ENCODE assay signal across 13 cellular contexts in the genomic region with DNA sequence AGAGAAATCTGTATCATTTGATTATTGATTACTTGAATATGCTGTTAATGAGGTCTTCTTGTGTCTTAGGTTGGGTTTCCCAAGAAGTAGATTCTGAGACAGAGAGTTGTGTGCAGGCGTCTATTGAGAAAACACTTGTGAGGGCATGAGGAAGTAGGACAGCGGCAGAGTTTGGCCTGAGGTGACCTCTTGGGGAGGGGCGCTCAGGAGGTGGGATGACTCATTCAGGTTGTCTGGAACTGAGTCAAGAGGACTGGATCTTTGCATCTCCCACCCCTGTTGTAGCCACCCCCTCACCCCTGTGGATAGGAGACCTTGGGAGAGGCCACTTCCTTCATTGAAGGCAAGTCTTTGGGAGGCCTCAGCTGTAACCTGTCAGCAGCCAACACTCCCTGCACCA. TPM values are rescaled to one million over a fixed set of nuclear protein-coding genes. Genes with fewer than 3 reads are reported as not detected.
DNase-seq lines count a peak whose midpoint lies in the region; ATAC-seq, FAIRE-seq and TF ChIP-seq lines count a peak whose summit lies in the region.
"Had no signal": no experiment of that assay in that cellular context is flagged by ENCODE, and none has a peak within 500 bp of the region (broad histone marks: within the 10 kb centered on the region; RNA-seq: fewer than 3 reads in every experiment).

No MANE protein-coding gene starts in this region.

- POLR2A ChIA-PET in Caco-2 (lab: Charles Lee), result no interaction called here

- peaks cover 1% of the 10 kb centered on the region for H3K27me3 Mint-ChIP-seq in Caco-2 (ENCODE audit: insufficient read depth, unreplicated experiment)
- H3K27me3 Mint-ChIP-seq: central memory CD8-positive, alpha-beta T cell; stimulated activated naive CD8-positive, alpha-beta T cell treated with anti-CD3 and anti-CD28 coated beads, Interleukin-15, amount 100 ng/mL, for 72 hours had no signal

- H3K36me3 Mint-ChIP-seq in Caco-2 (ENCODE audit: insufficient read depth, unreplicated experiment), result no peaks in the 10 kb centered on the region

- H3K27ac Mint-ChIP-seq in Caco-2 (ENCODE audit: unreplicated experiment), result no peak overlapping the region
- H3K27ac Mint-ChIP-seq: stimulated activated naive CD8-positive, alpha-beta T cell treated with anti-CD3 and anti-CD28 coated beads, Interleukin-15, amount 100 ng/mL, for 72 hours had no signal

- no peak overlapping the region for H3K4me3 Mint-ChIP-seq in Caco-2 (ENCODE audit: unreplicated experiment)
- H3K4me3 Mint-ChIP-seq: central memory CD8-positive, alpha-beta T cell; stimulated activated naive CD8-positive, alpha-beta T cell treated with anti-CD3 and anti-CD28 coated beads, Interleukin-15, amount 100 ng/mL, for 72 hours had no signal

- H3K9me3 Mint-ChIP-seq in Caco-2 (ENCODE audit: unreplicated experiment), result no peaks in the 10 kb centered on the region
- H3K9me3 Mint-ChIP-seq: central memory CD8-positive, alpha-beta T cell; stimulated activated naive CD8-positive, alpha-beta T cell treated with anti-CD3 and anti-CD28 coated beads, Interleukin-15, amount 100 ng/mL, for 72 hours had no signal

- H3K27me3 ChIP-seq in BE2C (no peaks in the 10 kb centered on the region), mammary epithelial cell (ENCODE audit: insufficient read depth, low read length) (no peaks in the 10 kb centered on the region), foreskin keratinocyte (no peaks in the 10 kb centered on the region), Caco-2 (replicated peaks; ENCODE audit: control insufficient read depth, insufficient read depth, low read length) (no peaks in the 10 kb centered on the region), ovary (no peaks in the 10 kb centered on the region)

- no peak overlapping the region for H3K4me2 ChIP-seq in mammary epithelial cell (ENCODE audit: insufficient read depth, low read depth, low read length)

- TF ChIP-seq POLR2A in ovary (IDR thresholded peaks at IDR 0.05), result no peak

- H3K36me3 ChIP-seq in BE2C (no peaks in the 10 kb centered on the region), mammary epithelial cell (ENCODE audit: insufficient read depth, low read length) (no peaks in the 10 kb centered on the region), Caco-2 (ENCODE audit: control insufficient read depth, insufficient read depth, low read length) (no peaks in the 10 kb centered on the region), ovary (no peaks in the 10 kb centered on the region)

- no peaks in the 10 kb centered on the region for H3K79me2 ChIP-seq in mammary epithelial cell (ENCODE audit: insufficient read depth, low read length)

- TF ChIP-seq CTCF in BE2C (IDR thresholded peaks at IDR 0.05; ENCODE audit: low read depth, low read length) (no peak), mammary epithelial cell (conservative IDR thresholded peaks at IDR 0.05 in 1 of 2, IDR thresholded peaks at IDR 0.05 in 1 of 2; ENCODE audit: extremely low read depth in 1 of 2, insufficient read depth in 1 of 2, low read depth in 1 of 2, low read length in 2 of 2) (no peak), foreskin keratinocyte (conservative IDR thresholded peaks at IDR 0.05) (no peak), Caco-2 (IDR thresholded peaks at IDR 0.05; ENCODE audit: insufficient read depth in 1 of 2, low read depth in 1 of 2, low read length in 1 of 2, severe bottlenecking in 1 of 2, unreplicated experiment in 1 of 2) (no peak), ovary (IDR thresholded peaks at IDR 0.05) (no peak)

- 44% methylated on average over 3 of the region's 3 CpGs for WGBS in mammary epithelial cell (ENCODE audit: low coverage, missing lambda C conversion rate)
- 81 to 86% (median 85%) methylated on average over 3 of the region's 3 CpGs for WGBS in ovary, 3 donors

- no peak for FAIRE-seq in RCC 7860 (lab: Jason Lieb, UNC)

- H3K9ac ChIP-seq in mammary epithelial cell (ENCODE audit: insufficient read depth, low read length), result no peak overlapping the region

- H4K20me1 ChIP-seq in mammary epithelial cell (ENCODE audit: insufficient read depth, low read length), result no peaks in the 10 kb centered on the region

- ATAC-seq in GM19328 (IDR thresholded peaks at IDR 0.05; ENCODE audit: unreplicated experiment) (peak; percentile 61), HG03175 (IDR thresholded peaks at IDR 0.05; ENCODE audit: unreplicated experiment) (peak; percentile 51), foreskin keratinocyte (no peak)
- ATAC-seq: stimulated activated naive CD8-positive, alpha-beta T cell treated with anti-CD3 and anti-CD28 coated beads, Interleukin-15, amount 100 ng/mL, for 72 hours had no signal

- intact Hi-C loops in mammary epithelial cell (cut with micrococcal nuclease), result no loop called here
- intact Hi-C loops in Caco-2 (cut with micrococcal nuclease; ENCODE audit: unreplicated experiment), result no loop called here
- intact Hi-C loops in ovary (cut with DNase I), result no loop called here

- H2AFZ ChIP-seq in mammary epithelial cell (ENCODE audit: low read depth, low read length), result peak overlapping the region; percentile 35

- no peak for TF ChIP-seq EP300 in ovary (IDR thresholded peaks at IDR 0.05)

- H3K9me3 ChIP-seq in BE2C (no peaks in the 10 kb centered on the region; the same call in 1 of the 2 replicates), mammary epithelial cell (replicated peaks; ENCODE audit: insufficient read depth, low read length) (no peaks in the 10 kb centered on the region), Caco-2 (no peaks in the 10 kb centered on the region), ovary (no peaks in the 10 kb centered on the region)

- no peaks in the 10 kb centered on the region for H3K4me1 Mint-ChIP-seq in Caco-2 (ENCODE audit: low read depth, unreplicated experiment)
- H3K4me1 Mint-ChIP-seq: central memory CD8-positive, alpha-beta T cell had no signal

- H3K4me1 ChIP-seq in BE2C (no peaks in the 10 kb centered on the region), mammary epithelial cell (ENCODE audit: insufficient read depth, low read length) (peaks cover 9% of the 10 kb centered on the region), foreskin keratinocyte (peaks cover 4% of the 10 kb centered on the region), Caco-2 (no peaks in the 10 kb centered on the region), ovary (ENCODE audit: insufficient read depth) (no peaks in the 10 kb centered on the region)

- H3K4me3 ChIP-seq in BE2C (ENCODE audit: low read depth, low read length), result no peak overlapping the region
- H3K4me3 ChIP-seq in mammary epithelial cell (replicated peaks in 1 of 3; ENCODE audit: insufficient read depth in 1 of 3, low read depth in 2 of 3, low read length in 3 of 3), result no peak overlapping the region
- no peak overlapping the region for H3K4me3 ChIP-seq in Caco-2 (ENCODE audit: low read depth, low read length)
- H3K4me3 ChIP-seq in ovary, result no peak overlapping the region

- in situ Hi-C loops in mammary epithelial cell (cut with MboI; ENCODE audit: low sequenced_read_pairs in 2 of 2), result no loop called here

- dilution Hi-C loops in mammary epithelial cell (cut with HindIII; ENCODE audit: low sequenced_read_pairs), result no loop called here

- no TSS peak for BruUV-seq in mammary epithelial cell (replicated peaks; lab: Mats Ljungman, UMichigan)
- BruUV-seq in Caco-2 (replicated peaks; lab: Mats Ljungman, UMichigan), result no TSS peak

- no peak overlapping the region for H3K27ac ChIP-seq in mammary epithelial cell (ENCODE audit: insufficient read depth, low read depth, low read length)
- H3K27ac ChIP-seq in foreskin keratinocyte, result no peak overlapping the region
- no peak overlapping the region for H3K27ac ChIP-seq in ovary

- DNase-seq in BE2C (peak; percentile 17), mammary epithelial cell (no peak), foreskin keratinocyte (no peak), Caco-2 (no peak), ovary (no peak), RCC 7860 (ENCODE audit: low spot score) (no peak)
- DNase-seq: DMS 273 treated with DMSO at 0.1 percent for 48 hours, NCI-H2227 treated with DMSO at 0.1 percent for 48 hours, retina had no signal

- CTCF ChIA-PET in mammary epithelial cell (lab: Charles Lee; ENCODE audit: low non-redundant PET), result no interaction called here
- CTCF ChIA-PET in Caco-2 (lab: Charles Lee), result no interaction called here

RNA-seq across cellular contexts. Expression of gene WDFY2, which starts 35.2 kb away (rescaled TPM):
- polyA plus RNA-seq in BE2C (2012; ENCODE audit: insufficient read depth, insufficient read length, low read depth), result 7.4 TPM
- total RNA-seq in mammary epithelial cell, result 10 to 100 TPM; 20.7 to 32.9 TPM
- 7.4 TPM for polyA plus RNA-seq in mammary epithelial cell
- 35.2 TPM for polyA minus RNA-seq in mammary epithelial cell
- total RNA-seq in foreskin keratinocyte, result 21.5 and 23.6 TPM in 2 replicates
- polyA plus RNA-seq in foreskin keratinocyte, result 9.2 and 11.1 TPM in 2 replicates
- 6.3 and 9.2 TPM in 2 replicates for total RNA-seq in Caco-2 (2022)
- total RNA-seq in ovary, result 10 to 100 TPM in 6 of 7 donors, 1 to 10 TPM in 1; 9.9 to 17.9 (median 14.9) TPM
- 10 to 100 TPM in 1 of 2 donors, 1 to 10 TPM in 1; 5.4 to 11.6 TPM for polyA plus RNA-seq in ovary
